ENCODE assay signal across 8 cellular contexts in genomic region chr13:110306960-110307696, GRCh38. TPM values are rescaled to one million over a fixed set of nuclear protein-coding genes. Genes with fewer than 3 reads are reported as not detected.
A peak's percentile ranks its signal among the peaks of the same experiment; 100 is the strongest.
DNase-seq lines count a peak whose midpoint lies in the region; FAIRE-seq and TF ChIP-seq lines count a peak whose summit lies in the region.

Gene COL4A1 (minus strand): TSS chr13:110307157. CDS start chr13:110307027, 130 bp downstream.
Gene COL4A2 (plus strand): TSS chr13:110307284. CDS start chr13:110307904, 620 bp downstream.

- no peaks in the 10 kb centered on the region for H3K9me3 Mint-ChIP-seq in CD8-positive, alpha-beta memory T cell

- H3K4me3 Mint-ChIP-seq in CD8-positive, alpha-beta memory T cell, result no peak within 1 kb of the TSS

- peaks cover 34 to 66% of the 10 kb centered on the region in 2 donors for H3K27me3 Mint-ChIP-seq in CD8-positive, alpha-beta memory T cell

- no peak for TF ChIP-seq CTCF in parathyroid adenoma (IDR thresholded peaks at IDR 0.05)

- no peaks in the 10 kb centered on the region for H3K9me3 ChIP-seq in parathyroid adenoma (ENCODE audit: control insufficient read depth, low read length)
- H3K9me3 ChIP-seq in CD8-positive, alpha-beta memory T cell (ENCODE audit: low read length), result no peaks in the 10 kb centered on the region

- peaks cover 0 to 11% (median 5%) of the 10 kb centered on the region in 3 donors for H3K4me1 Mint-ChIP-seq in CD8-positive, alpha-beta memory T cell

- no peak within 1 kb of the TSS for H3K9ac ChIP-seq in parathyroid adenoma

- no peaks in the 10 kb centered on the region for H3K36me3 Mint-ChIP-seq in CD8-positive, alpha-beta memory T cell

- FAIRE-seq in GM12891 (lab: Jason Lieb, UNC), result no peak

- H2AFZ ChIP-seq in parathyroid adenoma, result peak within 1 kb of the TSS; percentile 38

- in situ Hi-C loops in SK-MEL-5 (cut with HindIII; ENCODE audit: low pct_unique_long_range_greater_than_20kb, low sequenced_read_pairs), result no loop called here

- no peaks in the 10 kb centered on the region for H3K4me1 ChIP-seq in parathyroid adenoma
- no peaks in the 10 kb centered on the region for H3K4me1 ChIP-seq in CD8-positive, alpha-beta memory T cell (ENCODE audit: insufficient read depth, low read length)

- CTCF ChIA-PET in CD8-positive, alpha-beta memory T cell (lab: Charles Lee), result no interaction called here

- H3K27ac Mint-ChIP-seq in CD8-positive, alpha-beta memory T cell, result no peak within 1 kb of the TSS

- H3K4me3 ChIP-seq in parathyroid adenoma (ENCODE audit: low read depth, low read length), result peak within 1 kb of the TSS; percentile 49
- no peak within 1 kb of the TSS for H3K4me3 ChIP-seq in CD8-positive, alpha-beta memory T cell (ENCODE audit: low read length)

- no peaks in the 10 kb centered on the region for H3K36me3 ChIP-seq in parathyroid adenoma (ENCODE audit: control insufficient read depth, insufficient read depth, low read length)
- H3K36me3 ChIP-seq in CD8-positive, alpha-beta memory T cell (ENCODE audit: insufficient read depth, low read length), result no peaks in the 10 kb centered on the region

- DNase-seq in DMS 273 treated with DMSO at 0.1 percent for 48 hours (lab: John Stamatoyannopoulos, UW) (peak; percentile 6), SK-MEL-5 (ENCODE audit: low read depth, low spot score) (peak; percentile 11), glomerular visceral epithelial cell (ENCODE audit: extremely low spot score) (peak; percentile 86), NCI-H2029 (lab: John Stamatoyannopoulos, UW) (no peak), GM12891 (ENCODE audit: insufficient read length, low spot score) (no peak)
- DNase-seq in CD8-positive, alpha-beta memory T cell, result no peak
- no peak for DNase-seq in stimulated activated naive CD4-positive, alpha-beta T cell (lab: John Stamatoyannopoulos, UW)

- POLR2A ChIA-PET in CD8-positive, alpha-beta memory T cell (lab: Charles Lee), result no interaction called here

- peak within 1 kb of the TSS; percentile 60 for H3K27ac ChIP-seq in parathyroid adenoma
- no peak within 1 kb of the TSS for H3K27ac ChIP-seq in CD8-positive, alpha-beta memory T cell (ENCODE audit: low read depth, low read length)

- peaks cover 2% of the 10 kb centered on the region for H3K27me3 ChIP-seq in parathyroid adenoma (ENCODE audit: control insufficient read depth, insufficient read depth, low read length)
- peaks cover 7% of the 10 kb centered on the region for H3K27me3 ChIP-seq in CD8-positive, alpha-beta memory T cell (ENCODE audit: insufficient read depth, low read length, poor library complexity, severe bottlenecking)

- no peaks in the 10 kb centered on the region for H3K79me2 ChIP-seq in parathyroid adenoma

- TF ChIP-seq POLR2A in GM12891 (IDR thresholded peaks at IDR 0.05; ENCODE audit: low read depth, low read length), result no peak

- H3K4me2 ChIP-seq in parathyroid adenoma (ENCODE audit: low read length), result peak within 1 kb of the TSS; percentile 80

TF ChIP-seq in GM12891, 5 proteins besides CTCF, POLR2A, EP300 and RAD21:
- no peak for TF ChIP-seq PAX5 (IDR thresholded peaks at IDR 0.05; ENCODE audit: insufficient read depth, low read length, severe bottlenecking)
- no peak for TF ChIP-seq TAF1 (IDR thresholded peaks at IDR 0.05; ENCODE audit: low read depth, low read length)
- no peak for TF ChIP-seq POU2F2 (IDR thresholded peaks at IDR 0.05; ENCODE audit: low read depth, low read length)
- no peak for TF ChIP-seq SPI1 (IDR thresholded peaks at IDR 0.05; ENCODE audit: low read depth, low read length)
- no peak for TF ChIP-seq POLR2AphosphoS5 (IDR thresholded peaks at IDR 0.05; ENCODE audit: low read depth, low read length)

RNA-seq across cellular contexts. Expression of gene COL4A1, which starts in this region (rescaled TPM):
- total RNA-seq in SK-MEL-5 (2014; rRNA removed; shearing (Covaris generic)), result 12.1 and 13.5 TPM in 2 replicates
- polyA plus RNA-seq in SK-MEL-5 (2015; cell fraction: cytosol; rRNA removed), result 9.6 and 15.5 TPM in 2 replicates
- 8.6 and 13.2 TPM in 2 replicates for polyA plus RNA-seq in SK-MEL-5 (2015; cell fraction: nucleus; rRNA removed)
- not detected for total RNA-seq in CD8-positive, alpha-beta memory T cell
- not detected for polyA plus RNA-seq in CD8-positive, alpha-beta memory T cell
- not detected for polyA plus RNA-seq in GM12891 (2012; ENCODE audit: low read depth, missing spikeins)

RNA-seq across cellular contexts. Expression of gene COL4A2, which starts in this region (rescaled TPM):
- total RNA-seq in SK-MEL-5 (2014; rRNA removed; shearing (Covaris generic)), result 23.4 and 25.7 TPM in 2 replicates
- polyA plus RNA-seq in SK-MEL-5 (2015; cell fraction: cytosol; rRNA removed), result 23.7 and 27.9 TPM in 2 replicates
- polyA plus RNA-seq in SK-MEL-5 (2015; cell fraction: nucleus; rRNA removed), result 5.9 and 13.8 TPM in 2 replicates
- total RNA-seq in CD8-positive, alpha-beta memory T cell, result not detected
- polyA plus RNA-seq in CD8-positive, alpha-beta memory T cell, result not detected
- 0.37 TPM for polyA plus RNA-seq in GM12891 (2012; ENCODE audit: low read depth, missing spikeins)

Comparison
In these comparisons a context has a peak if more than half of its experiments do, and no peak if none do; other contexts are left out.
1. RNA of gene COL4A1 (total RNA-seq): 12.1 to 13.5 TPM in SK-MEL-5; not detected in CD8-positive, alpha-beta memory T cell; every median in the first group is over 10 times any median in the second.
2. RNA of gene COL4A2 (total RNA-seq): 23.4 to 25.7 TPM in SK-MEL-5; not detected in CD8-positive, alpha-beta memory T cell; every median in the first group is over 10 times any median in the second.
3. DNase-seq: peak in DMS 273 treated with DMSO at 0.1 percent for 48 hours (single experiment), SK-MEL-5 (single experiment) and glomerular visceral epithelial cell (single experiment); none in NCI-H2029 (single experiment), CD8-positive, alpha-beta memory T cell (0 of 5), stimulated activated naive CD4-positive, alpha-beta T cell (0 of 6) and GM12891 (single experiment).